In genomic region chr1:160731564-160732349, GRCh38 we compare ENCODE assay signal across 2 cellular contexts. TPM values are rescaled to one million over a fixed set of nuclear protein-coding genes. Genes with fewer than 3 reads are reported as not detected.
"Had no signal": no experiment of that assay in that cellular context is flagged by ENCODE, and none has a peak within 500 bp of the region (broad histone marks: within the 10 kb centered on the region; RNA-seq: fewer than 3 reads in every experiment).

No MANE protein-coding gene starts in this region.

RNA-seq across cellular contexts. Expression of gene CD48, which starts 20.1 kb away (rescaled TPM):
- total RNA-seq: astrocyte, foreskin keratinocyte had no signal
- polyA plus RNA-seq: foreskin keratinocyte had no signal
